16 cellular contexts compared by ENCODE assay signal in genomic region chr22:29329581-29329980, GRCh38. TPM values are rescaled to one million over a fixed set of nuclear protein-coding genes. Genes with fewer than 3 reads are reported as not detected.
DNase-seq lines count a peak whose midpoint lies in the region; ATAC-seq and TF ChIP-seq lines count a peak whose summit lies in the region.
"Had no signal": no experiment of that assay in that cellular context is flagged by ENCODE, and none has a peak within 500 bp of the region (broad histone marks: within the 10 kb centered on the region; RNA-seq: fewer than 3 reads in every experiment).

No MANE protein-coding gene starts in this region.

- DNase-seq in activated CD8-positive, alpha-beta T cell treated with anti-CD3 and anti-CD28 coated beads, Interleukin-2, amount 10 ng/mL, durations not matched to agents 7 days and 5 days = no peak
- no peak for DNase-seq in activated CD8-positive, alpha-beta T cell treated with anti-CD3 and anti-CD28 coated beads for 36 hours
- DNase-seq in osteoblast (ENCODE audit: insufficient read length, low spot score, missing footprints) (peak; percentile 72), lower leg skin (ENCODE audit: low spot score in 2 of 2) (no peak)
- no peak for DNase-seq in activated CD4-positive, alpha-beta T cell treated with anti-CD3 and anti-CD28 coated beads, Interleukin-2, amount 50 U/mL, for 1 hour
- DNase-seq: Karpas-422, MM.1S, NCI-H187 treated with DMSO at 0.1 percent for 48 hours, NCI-H82 had no signal

- CTCF ChIA-PET in activated CD8-positive, alpha-beta T cell treated with anti-CD3 and anti-CD28 coated beads, Interleukin-2, amount 10 ng/mL, durations not matched to agents 7 days and 5 days (lab: Charles Lee) = no interaction called here
- CTCF ChIA-PET in activated CD8-positive, alpha-beta T cell treated with anti-CD3 and anti-CD28 coated beads for 36 hours (lab: Charles Lee) = no interaction called here

- no peak overlapping the region for H2AFZ ChIP-seq in osteoblast (ENCODE audit: low read length)

- H3K4me3 Mint-ChIP-seq in activated CD8-positive, alpha-beta T cell treated with anti-CD3 and anti-CD28 coated beads, Interleukin-2, amount 10 ng/mL, durations not matched to agents 7 days and 5 days = no peak overlapping the region
- H3K4me3 Mint-ChIP-seq in activated CD8-positive, alpha-beta T cell treated with anti-CD3 and anti-CD28 coated beads for 36 hours = no peak overlapping the region

- H3K27me3 Mint-ChIP-seq in activated CD8-positive, alpha-beta T cell treated with anti-CD3 and anti-CD28 coated beads, Interleukin-2, amount 10 ng/mL, durations not matched to agents 7 days and 5 days (ENCODE audit: low read depth) = no peaks in the 10 kb centered on the region
- H3K27me3 Mint-ChIP-seq in activated CD8-positive, alpha-beta T cell treated with anti-CD3 and anti-CD28 coated beads for 36 hours = no peaks in the 10 kb centered on the region

- no peak for ATAC-seq in activated CD8-positive, alpha-beta T cell treated with anti-CD3 and anti-CD28 coated beads, Interleukin-2, amount 10 ng/mL, durations not matched to agents 7 days and 5 days
- ATAC-seq in activated CD8-positive, alpha-beta T cell treated with anti-CD3 and anti-CD28 coated beads for 36 hours = no peak
- no peak for ATAC-seq in GM21723 (IDR thresholded peaks at IDR 0.05; ENCODE audit: unreplicated experiment)
- ATAC-seq in HG03039 (IDR thresholded peaks at IDR 0.05; ENCODE audit: unreplicated experiment) = no peak
- ATAC-seq: Panc1 had no signal

- peak overlapping the region; percentile 30 for H3K27ac ChIP-seq in layer of hippocampus (ENCODE audit: low read depth, low read length)
- no peak overlapping the region for H3K27ac ChIP-seq in osteoblast (ENCODE audit: low read depth, low read length)
- H3K27ac ChIP-seq: 22Rv1 had no signal

- H3K27me3 ChIP-seq in layer of hippocampus (ENCODE audit: control insufficient read depth, insufficient read depth, low read length) = no peaks in the 10 kb centered on the region
- no peaks in the 10 kb centered on the region for H3K27me3 ChIP-seq in osteoblast (ENCODE audit: insufficient read depth, low read length)

- intact Hi-C loops in activated CD8-positive, alpha-beta T cell treated with anti-CD3 and anti-CD28 coated beads for 36 hours (cut with micrococcal nuclease) = no loop called here
- intact Hi-C loops in lower leg skin (cut with DNase I; ENCODE audit: low total_unique reads) = no loop called here

- POLR2A ChIA-PET in activated CD8-positive, alpha-beta T cell treated with anti-CD3 and anti-CD28 coated beads, Interleukin-2, amount 10 ng/mL, durations not matched to agents 7 days and 5 days (lab: Charles Lee) = no interaction called here
- POLR2A ChIA-PET in activated CD8-positive, alpha-beta T cell treated with anti-CD3 and anti-CD28 coated beads for 36 hours (lab: Charles Lee) = no interaction called here

- H3K36me3 ChIP-seq in osteoblast (ENCODE audit: insufficient read depth, low read length) = peaks cover 13% of the 10 kb centered on the region

- H3K9me3 Mint-ChIP-seq in activated CD8-positive, alpha-beta T cell treated with anti-CD3 and anti-CD28 coated beads, Interleukin-2, amount 10 ng/mL, durations not matched to agents 7 days and 5 days (ENCODE audit: insufficient read depth) = no peaks in the 10 kb centered on the region
- H3K9me3 Mint-ChIP-seq in activated CD8-positive, alpha-beta T cell treated with anti-CD3 and anti-CD28 coated beads for 36 hours = no peaks in the 10 kb centered on the region

- H3K4me1 Mint-ChIP-seq in activated CD8-positive, alpha-beta T cell treated with anti-CD3 and anti-CD28 coated beads, Interleukin-2, amount 10 ng/mL, durations not matched to agents 7 days and 5 days (ENCODE audit: low read depth) = no peaks in the 10 kb centered on the region
- no peaks in the 10 kb centered on the region for H3K4me1 Mint-ChIP-seq in activated CD8-positive, alpha-beta T cell treated with anti-CD3 and anti-CD28 coated beads for 36 hours (ENCODE audit: low read depth)

- no peak for TF ChIP-seq CTCF in activated CD8-positive, alpha-beta T cell treated with anti-CD3 and anti-CD28 coated beads for 36 hours (IDR thresholded peaks at IDR 0.05)
- TF ChIP-seq CTCF in osteoblast (IDR thresholded peaks at IDR 0.05; ENCODE audit: extremely low read depth, low read depth, low read length) (no peak), lower leg skin (IDR thresholded peaks at IDR 0.05) (no peak)

- no peak for TF ChIP-seq POLR2A in lower leg skin (IDR thresholded peaks at IDR 0.05)

- H3K79me2 ChIP-seq in osteoblast (ENCODE audit: insufficient read depth, low read length) = no peaks in the 10 kb centered on the region

- peak overlapping the region; percentile 50 for H3K27ac Mint-ChIP-seq in activated CD8-positive, alpha-beta T cell treated with anti-CD3 and anti-CD28 coated beads, Interleukin-2, amount 10 ng/mL, durations not matched to agents 7 days and 5 days
- H3K27ac Mint-ChIP-seq in activated CD8-positive, alpha-beta T cell treated with anti-CD3 and anti-CD28 coated beads for 36 hours = no peak overlapping the region

- H3K4me1 ChIP-seq in osteoblast (ENCODE audit: insufficient read depth, low read length) = no peaks in the 10 kb centered on the region

- H4K20me1 ChIP-seq in osteoblast (ENCODE audit: insufficient read depth, low read length) = peaks cover 3% of the 10 kb centered on the region

- no peaks in the 10 kb centered on the region for H3K9me3 ChIP-seq in osteoblast (ENCODE audit: low read depth, low read length)

- H3K4me3 ChIP-seq in osteoblast (ENCODE audit: insufficient read depth, low read length) (no peak overlapping the region), lower leg skin (ENCODE audit: low read depth, poor library complexity, severe bottlenecking) (no peak overlapping the region)

- 93 to 95% methylated on average over 9 to 11 of the region's 11 CpGs for WGBS in lower leg skin, 2 donors

- no peak overlapping the region for H3K4me2 ChIP-seq in osteoblast (ENCODE audit: insufficient read depth, low read length)

- peaks cover 15% of the 10 kb centered on the region for H3K36me3 Mint-ChIP-seq in activated CD8-positive, alpha-beta T cell treated with anti-CD3 and anti-CD28 coated beads, Interleukin-2, amount 10 ng/mL, durations not matched to agents 7 days and 5 days (ENCODE audit: low read depth)
- peaks cover 5% of the 10 kb centered on the region for H3K36me3 Mint-ChIP-seq in activated CD8-positive, alpha-beta T cell treated with anti-CD3 and anti-CD28 coated beads for 36 hours (ENCODE audit: low read depth)

RNA-seq across cellular contexts. Expression of gene RASL10A, which starts 14.1 kb away (rescaled TPM):
- total RNA-seq in activated CD8-positive, alpha-beta T cell treated with anti-CD3 and anti-CD28 coated beads, Interleukin-2, amount 10 ng/mL, durations not matched to agents 7 days and 5 days = 1 to 10 TPM; 1.4 to 1.6 TPM
- total RNA-seq in activated CD8-positive, alpha-beta T cell treated with anti-CD3 and anti-CD28 coated beads for 36 hours = under 1 TPM in 1 of 2 experiments, not detected in 1; 0.56 TPM
- total RNA-seq in osteoblast (not detected in 2 replicates), lower leg skin (1 to 10 TPM in 2 of 4 donors, under 1 TPM in 2; 0.17 to 2.9 (median 0.80) TPM)
- total RNA-seq: H4, NCI-H460 had no signal

RNA-seq across cellular contexts. Expression of gene GAS2L1, which starts 23.1 kb away (rescaled TPM):
- 10 to 100 TPM; 10.9 to 11.4 TPM for total RNA-seq in activated CD8-positive, alpha-beta T cell treated with anti-CD3 and anti-CD28 coated beads, Interleukin-2, amount 10 ng/mL, durations not matched to agents 7 days and 5 days
- 1 to 10 TPM in 1 of 2 experiments, under 1 TPM in 1; 0.36 to 1.1 TPM for total RNA-seq in activated CD8-positive, alpha-beta T cell treated with anti-CD3 and anti-CD28 coated beads for 36 hours
- total RNA-seq in osteoblast (11.6 and 13.0 TPM in 2 replicates), lower leg skin (10 to 100 TPM; 58.0 to 75.0 (median 67.8) TPM)

RNA-seq across cellular contexts. Expression of gene AP1B1, which starts 58.8 kb away (rescaled TPM):
- 10 to 100 TPM; 77.7 to 84.7 TPM for total RNA-seq in activated CD8-positive, alpha-beta T cell treated with anti-CD3 and anti-CD28 coated beads, Interleukin-2, amount 10 ng/mL, durations not matched to agents 7 days and 5 days
- 10 to 100 TPM; 57.5 to 59.0 TPM for total RNA-seq in activated CD8-positive, alpha-beta T cell treated with anti-CD3 and anti-CD28 coated beads for 36 hours
- total RNA-seq in osteoblast = 35.4 and 37.3 TPM in 2 replicates
- total RNA-seq in lower leg skin = 10 to 100 TPM; 65.4 to 95.5 (median 79.0) TPM
